8 cellular contexts compared by ENCODE assay signal in the genomic region with DNA sequence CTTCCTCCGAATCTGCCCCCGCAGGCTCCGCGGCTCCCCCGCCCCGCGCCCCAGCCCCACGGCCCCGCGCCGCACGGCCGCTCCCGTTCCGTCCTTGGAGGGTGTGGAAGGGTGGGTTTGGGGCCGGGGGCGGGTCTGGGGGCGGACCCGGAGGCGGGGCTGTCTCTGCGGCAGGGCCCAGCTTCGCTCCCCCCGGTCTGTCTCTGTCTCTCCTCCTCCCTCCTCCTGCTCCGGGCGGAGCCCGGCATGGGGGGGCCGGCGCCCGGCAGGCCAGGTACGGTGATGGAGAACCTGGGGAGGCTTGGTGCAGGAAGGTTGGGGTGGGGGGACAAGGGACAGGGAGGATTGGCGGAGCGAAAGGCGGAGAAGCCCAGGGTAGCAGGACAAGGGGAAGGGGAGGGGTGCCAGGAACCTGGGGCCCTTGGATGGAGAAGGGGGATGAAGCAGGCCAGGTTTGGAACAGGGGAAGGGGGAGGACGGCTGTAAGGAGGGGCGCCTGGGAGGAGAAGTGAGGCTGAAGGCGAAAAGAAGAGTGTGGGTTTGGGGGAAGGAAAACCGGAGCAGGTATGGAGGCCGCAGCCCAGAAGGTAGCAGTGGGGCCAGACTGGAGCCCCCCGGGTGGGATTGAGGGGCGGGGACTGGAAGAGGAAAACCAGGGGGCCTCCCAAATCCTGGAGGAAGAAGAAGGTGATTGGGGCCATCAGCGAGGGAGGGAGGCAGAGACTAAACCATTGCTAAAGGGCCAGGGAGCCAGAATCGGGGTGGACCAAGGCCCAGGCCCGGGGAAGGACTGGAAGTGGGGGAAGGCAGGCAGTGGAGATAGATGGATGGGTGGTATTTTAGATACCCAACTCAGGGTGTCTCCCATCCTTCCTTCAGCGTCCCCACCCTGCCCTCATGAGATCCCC. TPM values are rescaled to one million over a fixed set of nuclear protein-coding genes. Genes with fewer than 3 reads are reported as not detected.
DNase-seq lines count a peak whose midpoint lies in the region; ATAC-seq and TF ChIP-seq lines count a peak whose summit lies in the region.

TSS of gene NYAP1 (plus strand) at position 200 of the 908 bp plus-strand sequence. CDS start 1,385 bp downstream, outside the sequence.

- DNase-seq in DMS114 treated with DMSO at 0.1 percent for 48 hours (lab: John Stamatoyannopoulos, UW; ENCODE audit: unreplicated experiment) (peak; percentile 40), NCI-H345 (lab: John Stamatoyannopoulos, UW) (peak; percentile 71), fibroblast of pulmonary artery (ENCODE audit: low read depth) (peak; percentile 62), nephron progenitor cell (peak; percentile 80), upper lobe of left lung (peak; percentile 54 to 92)
- peak; percentile 81 for DNase-seq in activated effector memory CD4-positive, alpha-beta T cell treated with anti-CD3 and anti-CD28 coated beads, Interleukin-2, amount 50 U/mL, for 16 hours

- H3K4me3 Mint-ChIP-seq in nephron progenitor cell: peak within 1 kb of the TSS; percentile 83

- 52 to 63% methylated on average over 15 to 22 of the region's 44 CpGs for WGBS in upper lobe of left lung, 2 donors

- H3K36me3 Mint-ChIP-seq in nephron progenitor cell (ENCODE audit: low read depth): peaks cover 5% of the 10 kb centered on the region

- H3K4me1 ChIP-seq in upper lobe of left lung: peaks cover 14 to 25% (median 19%) of the 10 kb centered on the region in 4 donors

- H3K27ac ChIP-seq in upper lobe of left lung: peak within 1 kb of the TSS in 2 of 4 donors; percentile 1 to 75

- no peak for TF ChIP-seq POLR2A in upper lobe of left lung (IDR thresholded peaks at IDR 0.05)

- peaks cover 16% of the 10 kb centered on the region for H3K27me3 Mint-ChIP-seq in nephron progenitor cell (ENCODE audit: low read depth, poor library complexity)

- ATAC-seq in HG02571 (IDR thresholded peaks at IDR 0.05; ENCODE audit: unreplicated experiment): peak; percentile 14
- peak in 1 of 2 donors; percentile 58 for ATAC-seq in upper lobe of left lung (ENCODE audit: low FRiP score in 2 of 2)
- ATAC-seq in GM21528 (IDR thresholded peaks at IDR 0.05; ENCODE audit: low FRiP score, unreplicated experiment): no peak

- no peaks in the 10 kb centered on the region for H3K9me3 ChIP-seq in upper lobe of left lung

- no peaks in the 10 kb centered on the region for H3K36me3 ChIP-seq in upper lobe of left lung

- TF ChIP-seq EP300 in upper lobe of left lung (IDR thresholded peaks at IDR 0.05): no peak

- H3K4me3 ChIP-seq in fibroblast of pulmonary artery (replicated peaks; ENCODE audit: low read depth, low read length) (peak within 1 kb of the TSS; percentile 69), upper lobe of left lung (peak within 1 kb of the TSS; percentile 36 to 77 (median 70))

- peak within 1 kb of the TSS; percentile 13 for H3K27ac Mint-ChIP-seq in nephron progenitor cell

- TF ChIP-seq CTCF in fibroblast of pulmonary artery (IDR thresholded peaks at IDR 0.05; ENCODE audit: low read length, missing control alignments): no peak
- TF ChIP-seq CTCF in nephron progenitor cell (IDR thresholded peaks at IDR 0.05): no peak
- TF ChIP-seq CTCF in upper lobe of left lung (IDR thresholded peaks at IDR 0.05): no peak

- H3K4me1 Mint-ChIP-seq in nephron progenitor cell: peaks cover 68% of the 10 kb centered on the region

- no peaks in the 10 kb centered on the region for H3K27me3 ChIP-seq in upper lobe of left lung

- H3K9me3 Mint-ChIP-seq in nephron progenitor cell: no peaks in the 10 kb centered on the region

RNA-seq across cellular contexts. Expression of gene NYAP1, which starts in this region (rescaled TPM):
- 1 to 10 TPM in 2 of 6 donors, under 1 TPM in 3, not detected in 1; 0.15 to 1.4 (median 0.89) TPM for total RNA-seq in upper lobe of left lung
